16 cellular contexts compared by ENCODE assay signal in genomic region chr10:2890093-2890492, GRCh38.
DNase-seq lines count a peak whose midpoint lies in the region; ATAC-seq and TF ChIP-seq lines count a peak whose summit lies in the region.
"Had no signal": no experiment of that assay in that cellular context is flagged by ENCODE, and none has a peak within 500 bp of the region (broad histone marks: within the 10 kb centered on the region; RNA-seq: fewer than 3 reads in every experiment).

No MANE protein-coding gene starts in this region.

- H3K27ac ChIP-seq in right atrium auricular region = no peak overlapping the region
- no peak overlapping the region for H3K27ac ChIP-seq in heart right ventricle
- H3K27ac ChIP-seq in HEK293 (ENCODE audit: extremely low read depth, low read depth, low read length) = peak overlapping the region; percentile 42; the same call in 1 of the 2 replicates
- no peak overlapping the region for H3K27ac ChIP-seq in neuronal stem cell (replicated peaks; ENCODE audit: low read length)

- no peak overlapping the region for H4K91ac ChIP-seq in neuronal stem cell (ENCODE audit: low read depth, low read length, poor library complexity)

- no peak overlapping the region for H2BK5ac ChIP-seq in neuronal stem cell (ENCODE audit: low read length)

- H3K18ac ChIP-seq in neuronal stem cell (ENCODE audit: low read length) = peak overlapping the region; percentile 81

- no peak overlapping the region for H3K4me3 ChIP-seq in right atrium auricular region
- no peak overlapping the region for H3K4me3 ChIP-seq in heart right ventricle
- no peak overlapping the region for H3K4me3 ChIP-seq in HEK293 (ENCODE audit: low read depth, low read length)
- H3K4me3 ChIP-seq in neuronal stem cell (ENCODE audit: low read length in 2 of 2) = no peak overlapping the region
- H3K4me3 ChIP-seq: GM23338 had no signal

- H3K23ac ChIP-seq in neuronal stem cell (ENCODE audit: low read depth, low read length, poor library complexity) = no peak overlapping the region

- CTCF ChIA-PET in HEK293 (lab: Yijun Ruan, JAX) = no interaction called here

- H3K4me1 ChIP-seq in right atrium auricular region (no peaks in the 10 kb centered on the region), heart right ventricle (no peaks in the 10 kb centered on the region), HEK293 (ENCODE audit: control insufficient read depth, insufficient read depth, low read length) (peaks cover 11% of the 10 kb centered on the region), neuronal stem cell (ENCODE audit: control insufficient read depth in 2 of 2, insufficient read depth in 1 of 2, low read depth in 1 of 2, low read length in 2 of 2) (peaks cover 0 to 2% of the 10 kb centered on the region in 2 donors)
- H3K4me1 ChIP-seq: Caco-2 had no signal

- H3K27ac Mint-ChIP-seq in activated T-helper 2 cell treated with anti-CD3 and anti-CD28 coated beads, Interferon-gamma antibody, Interleukin-2, Interleukin-4, amounts not matched to agents 10 μg/mL and 5 μg/mL and 100 μg/mL, durations not matched to agents 14 hours and 24 hours and 36 hours = no peak overlapping the region
- H3K27ac Mint-ChIP-seq: CD8-positive, alpha-beta memory T cell; GM23338 had no signal

- H2BK12ac ChIP-seq in neuronal stem cell (ENCODE audit: low read length) = peak overlapping the region; percentile 69

- peaks cover 8% of the 10 kb centered on the region for H3K27me3 Mint-ChIP-seq in activated T-helper 2 cell treated with anti-CD3 and anti-CD28 coated beads, Interferon-gamma antibody, Interleukin-2, Interleukin-4, amounts not matched to agents 10 μg/mL and 5 μg/mL and 100 μg/mL, durations not matched to agents 14 hours and 24 hours and 36 hours (ENCODE audit: low read depth)
- H3K27me3 Mint-ChIP-seq: CD4-positive, CD25-positive, alpha-beta regulatory T cell had no signal

- peak overlapping the region; percentile 58 for H2AK5ac ChIP-seq in neuronal stem cell (ENCODE audit: low read depth, low read length)

- intact Hi-C loops in heart right ventricle (cut with DNase I) = no loop called here
- intact Hi-C loops in activated T-helper 2 cell treated with anti-CD3 and anti-CD28 coated beads, Interferon-gamma antibody, Interleukin-2, Interleukin-4, amounts not matched to agents 10 μg/mL and 5 μg/mL and 100 μg/mL, durations not matched to agents 14 hours and 24 hours and 36 hours (cut with micrococcal nuclease) = loop anchor here (10.0 kb wide), 1 partner anchor 95 kb away; no protein-coding TSS in a partner anchor

- H3K4me3 Mint-ChIP-seq in activated T-helper 2 cell treated with anti-CD3 and anti-CD28 coated beads, Interferon-gamma antibody, Interleukin-2, Interleukin-4, amounts not matched to agents 10 μg/mL and 5 μg/mL and 100 μg/mL, durations not matched to agents 14 hours and 24 hours and 36 hours (ENCODE audit: low read depth) = no peak overlapping the region
- H3K4me3 Mint-ChIP-seq: CD4-positive, CD25-positive, alpha-beta regulatory T cell; CD8-positive, alpha-beta memory T cell; GM23338 had no signal

- no peak for ATAC-seq in heart right ventricle
- no peak for ATAC-seq in stimulated activated naive CD8-positive, alpha-beta T cell treated with anti-CD3 and anti-CD28 coated beads, Interleukin-15, Interleukin-2, amounts not matched to agents 100 U/mL and 50 U/mL, for 24 hours
- ATAC-seq in HG02852 (IDR thresholded peaks at IDR 0.05; ENCODE audit: unreplicated experiment) = no peak
- ATAC-seq: GM23338, HCT116 had no signal

- TF ChIP-seq CTCF in right atrium auricular region (IDR thresholded peaks at IDR 0.05) = no peak
- TF ChIP-seq CTCF in heart right ventricle (IDR thresholded peaks at IDR 0.05) = no peak
- TF ChIP-seq CTCF in HEK293 (tag by site-specific recombination; IDR thresholded peaks at IDR 0.05) = no peak

- POLR2A ChIA-PET in HEK293 (lab: Yijun Ruan, JAX) = interaction anchor here (1.2 kb wide), 1 partner anchor 11 kb away, joined by 3 read pairs; no protein-coding TSS in a partner anchor

- no peak overlapping the region for H3K4ac ChIP-seq in neuronal stem cell (ENCODE audit: low read length)

- H4K8ac ChIP-seq in neuronal stem cell (ENCODE audit: low read depth, low read length) = peak overlapping the region; percentile 2

- DNase-seq in right atrium auricular region (ENCODE audit: low spot score) (peak; percentile 21), heart right ventricle (no peak), neuronal stem cell (ENCODE audit: low spot score) (no peak)
- no peak for DNase-seq in stimulated activated naive CD8-positive, alpha-beta T cell treated with anti-CD3 and anti-CD28 coated beads, Interleukin-15, Interleukin-2, amounts not matched to agents 100 U/mL and 50 U/mL, for 24 hours
- DNase-seq in activated T-helper 2 cell treated with anti-CD3 and anti-CD28 coated beads, Interferon-gamma antibody, Interleukin-2, Interleukin-4, amounts not matched to agents 10 μg/mL and 5 μg/mL and 100 μg/mL, durations not matched to agents 14 hours and 24 hours and 36 hours (ENCODE audit: low spot score) = no peak
- DNase-seq: 8988T; C1 segment of cervical spinal cord; Caco-2; CD4-positive, CD25-positive, alpha-beta regulatory T cell; CD8-positive, alpha-beta memory T cell; GDM1; H7 had no signal

- H3K9me3 ChIP-seq in right atrium auricular region (no peaks in the 10 kb centered on the region), heart right ventricle (no peaks in the 10 kb centered on the region), HEK293 (ENCODE audit: control insufficient read depth, insufficient read depth, low read depth, low read length) (no peaks in the 10 kb centered on the region), neuronal stem cell (replicated peaks in 1 of 2; ENCODE audit: control insufficient read depth in 2 of 2, insufficient read depth in 1 of 2, low read depth in 1 of 2, low read length in 2 of 2) (no peaks in the 10 kb centered on the region)
- H3K9me3 ChIP-seq: Caco-2 had no signal

- no peaks in the 10 kb centered on the region for H3K36me3 Mint-ChIP-seq in activated T-helper 2 cell treated with anti-CD3 and anti-CD28 coated beads, Interferon-gamma antibody, Interleukin-2, Interleukin-4, amounts not matched to agents 10 μg/mL and 5 μg/mL and 100 μg/mL, durations not matched to agents 14 hours and 24 hours and 36 hours (ENCODE audit: low read depth)
- H3K36me3 Mint-ChIP-seq: CD4-positive, CD25-positive, alpha-beta regulatory T cell; CD8-positive, alpha-beta memory T cell had no signal

- no peak overlapping the region for H2BK120ac ChIP-seq in neuronal stem cell (ENCODE audit: low read depth, low read length)

- H3K9me3 Mint-ChIP-seq in activated T-helper 2 cell treated with anti-CD3 and anti-CD28 coated beads, Interferon-gamma antibody, Interleukin-2, Interleukin-4, amounts not matched to agents 10 μg/mL and 5 μg/mL and 100 μg/mL, durations not matched to agents 14 hours and 24 hours and 36 hours = peaks cover 6% of the 10 kb centered on the region
- H3K9me3 Mint-ChIP-seq: CD8-positive, alpha-beta memory T cell; GM23338 had no signal

- H3K27me3 ChIP-seq in right atrium auricular region (no peaks in the 10 kb centered on the region), heart right ventricle (peaks cover 0 to 22% (median 4%) of the 10 kb centered on the region in 7 donors), neuronal stem cell (ENCODE audit: control insufficient read depth in 3 of 3, insufficient read depth in 3 of 3, low read depth in 1 of 3, low read length in 3 of 3) (peaks cover 0 to 3% (median 0%) of the 10 kb centered on the region in 3 experiments)

- H2AFZ ChIP-seq in neuronal stem cell (ENCODE audit: low read length) = no peak overlapping the region
- H2AFZ ChIP-seq: GM23338 had no signal

- H3K4me1 Mint-ChIP-seq in activated T-helper 2 cell treated with anti-CD3 and anti-CD28 coated beads, Interferon-gamma antibody, Interleukin-2, Interleukin-4, amounts not matched to agents 10 μg/mL and 5 μg/mL and 100 μg/mL, durations not matched to agents 14 hours and 24 hours and 36 hours (ENCODE audit: low read depth) = peaks cover 9% of the 10 kb centered on the region
- H3K4me1 Mint-ChIP-seq: CD4-positive, CD25-positive, alpha-beta regulatory T cell; GM23338 had no signal

- H3K14ac ChIP-seq in neuronal stem cell (ENCODE audit: low read length) = no peak overlapping the region

- 86 to 91% methylated on average over 23 of the region's 23 CpGs for WGBS in heart right ventricle, 2 donors
- no CpG with 5 or more reads among the region's 23 CpGs for WGBS in neuronal stem cell (ENCODE audit: extremely low coverage in 2 of 2, insufficient read length in 2 of 2, insufficient replicate concordance in 1 of 2), 2 donors

- H3K79me1 ChIP-seq in neuronal stem cell (ENCODE audit: low read depth, low read length) = no peaks in the 10 kb centered on the region

- H3K36me3 ChIP-seq in right atrium auricular region (no peaks in the 10 kb centered on the region), heart right ventricle (no peaks in the 10 kb centered on the region), HEK293 (ENCODE audit: control insufficient read depth in 2 of 2, insufficient read depth in 1 of 2, low read length in 2 of 2) (no peaks in the 10 kb centered on the region), neuronal stem cell (replicated peaks in 1 of 2; ENCODE audit: control insufficient read depth in 2 of 2, insufficient read depth in 2 of 2, low read length in 2 of 2) (no peaks in the 10 kb centered on the region)

- no peak overlapping the region for H2BK15ac ChIP-seq in neuronal stem cell (ENCODE audit: low read length)

- H3K4me2 ChIP-seq in neuronal stem cell (ENCODE audit: insufficient read depth, low read length, poor library complexity, severe bottlenecking) = no peak overlapping the region
- H3K4me2 ChIP-seq: GM23338 had no signal

- no peak overlapping the region for H3K9ac ChIP-seq in neuronal stem cell (ENCODE audit: low read depth, low read length, poor library complexity)
